Comparison of ENCODE assay signal across 22 cellular contexts in genomic region chr4:172751550-172751949, GRCh38.
DNase-seq lines count a peak whose midpoint lies in the region; ATAC-seq and TF ChIP-seq lines count a peak whose summit lies in the region.
"Had no signal": no experiment of that assay in that cellular context is flagged by ENCODE, and none has a peak within 500 bp of the region (broad histone marks: within the 10 kb centered on the region; RNA-seq: fewer than 3 reads in every experiment).

No MANE protein-coding gene starts in this region.

- H3K27ac Mint-ChIP-seq in GM23338 = no peak overlapping the region
- H3K27ac Mint-ChIP-seq: activated CD4-positive, alpha-beta T cell treated with anti-CD3 and anti-CD28 coated beads, Interleukin-2, amount 10 ng/mL, durations not matched to agents 7 days and 5 days; activated naive CD8-positive, alpha-beta T cell treated with anti-CD3 and anti-CD28 coated beads, Interleukin-2, amount 10 ng/mL, durations not matched to agents 7 days and 5 days; activated T-helper 2 cell treated with anti-CD3 and anti-CD28 coated beads, Interferon-gamma antibody, Interleukin-2, Interleukin-4, amounts not matched to agents 10 μg/mL and 5 μg/mL and 100 μg/mL, durations not matched to agents 14 hours and 24 hours and 36 hours; CD8-positive, alpha-beta memory T cell had no signal

- H3K27me3 ChIP-seq in GM23338 (ENCODE audit: insufficient read depth) = no peaks in the 10 kb centered on the region
- H3K27me3 ChIP-seq: body of pancreas, upper lobe of left lung had no signal

- H3K4me1 Mint-ChIP-seq in GM23338 = peaks cover 5% of the 10 kb centered on the region; the same call in 2 of the 3 replicates
- H3K4me1 Mint-ChIP-seq: activated CD4-positive, alpha-beta T cell treated with anti-CD3 and anti-CD28 coated beads, Interleukin-2, amount 10 ng/mL, durations not matched to agents 7 days and 5 days; activated naive CD8-positive, alpha-beta T cell treated with anti-CD3 and anti-CD28 coated beads, Interleukin-2, amount 10 ng/mL, durations not matched to agents 7 days and 5 days; CD8-positive, alpha-beta memory T cell had no signal

- H3K36me3 ChIP-seq in GM23338 (ENCODE audit: insufficient read depth) = no peaks in the 10 kb centered on the region
- H3K36me3 ChIP-seq: upper lobe of left lung had no signal

- no peaks in the 10 kb centered on the region; the same call in 2 of the 3 replicates for H3K9me3 Mint-ChIP-seq in GM23338
- H3K9me3 Mint-ChIP-seq: activated CD4-positive, alpha-beta T cell treated with anti-CD3 and anti-CD28 coated beads, Interleukin-2, amount 10 ng/mL, durations not matched to agents 7 days and 5 days; activated T-helper 2 cell treated with anti-CD3 and anti-CD28 coated beads, Interferon-gamma antibody, Interleukin-2, Interleukin-4, amounts not matched to agents 10 μg/mL and 5 μg/mL and 100 μg/mL, durations not matched to agents 14 hours and 24 hours and 36 hours had no signal

- no peaks in the 10 kb centered on the region for H4K20me1 ChIP-seq in GM23338 (replicated peaks; ENCODE audit: insufficient read depth)

- ATAC-seq in GM19372 (IDR thresholded peaks at IDR 0.05; ENCODE audit: low read depth, unreplicated experiment) = peak; percentile 13
- no peak for ATAC-seq in GM23338
- ATAC-seq in HG03460 (IDR thresholded peaks at IDR 0.05; ENCODE audit: unreplicated experiment) = peak; percentile 19
- ATAC-seq: body of pancreas, HepG2, Panc1 had no signal

- H3K4me3 Mint-ChIP-seq in GM23338 = no peak overlapping the region
- H3K4me3 Mint-ChIP-seq: activated CD4-positive, alpha-beta T cell treated with anti-CD3 and anti-CD28 coated beads, Interleukin-2, amount 10 ng/mL, durations not matched to agents 7 days and 5 days; activated naive CD8-positive, alpha-beta T cell treated with anti-CD3 and anti-CD28 coated beads, Interleukin-2, amount 10 ng/mL, durations not matched to agents 7 days and 5 days; CD8-positive, alpha-beta memory T cell had no signal

- no peaks in the 10 kb centered on the region for H3K9me2 ChIP-seq in GM23338 (ENCODE audit: insufficient read depth)

- H3K79me2 ChIP-seq in GM23338 (replicated peaks; ENCODE audit: insufficient read depth) = no peaks in the 10 kb centered on the region

- H3K27me3 Mint-ChIP-seq in GM23338 (ENCODE audit: insufficient read depth, low read depth, poor library complexity) = peaks cover 2% of the 10 kb centered on the region
- H3K27me3 Mint-ChIP-seq: activated CD4-positive, alpha-beta T cell treated with anti-CD3 and anti-CD28 coated beads, Interleukin-2, amount 10 ng/mL, durations not matched to agents 7 days and 5 days; activated naive CD8-positive, alpha-beta T cell treated with anti-CD3 and anti-CD28 coated beads, Interleukin-2, amount 10 ng/mL, durations not matched to agents 7 days and 5 days had no signal

- no peak for TF ChIP-seq CTCF in GM23338 (conservative IDR thresholded peaks at IDR 0.05; ENCODE audit: low read depth in 2 of 2)

- peaks cover 14% of the 10 kb centered on the region for H3K4me1 ChIP-seq in GM23338 (ENCODE audit: insufficient read depth)
- H3K4me1 ChIP-seq: body of pancreas, upper lobe of left lung had no signal

- H2AFZ ChIP-seq in GM23338 = 0 out of 2 replicates have a peak overlapping the region, but pooled peaks have one; percentile 66

- no peak overlapping the region for H3K4me3 ChIP-seq in GM23338
- H3K4me3 ChIP-seq: body of pancreas, upper lobe of left lung had no signal

- H3K4me2 ChIP-seq in GM23338 = no peak overlapping the region

- DNase-seq in GM23338 (ENCODE audit: low spot score) = no peak
- DNase-seq in NCI-H1105 treated with DMSO at 0.1 percent for 48 hours (lab: John Stamatoyannopoulos, UW) = no peak
- DNase-seq in NCI-H1930 (lab: John Stamatoyannopoulos, UW) = no peak
- DNase-seq in NCI-H2196 treated with DMSO at 0.1 percent for 48 hours (lab: John Stamatoyannopoulos, UW; ENCODE audit: unreplicated experiment) = no peak
- no peak for DNase-seq in stimulated activated CD4-positive, alpha-beta T cell treated with anti-CD3 and anti-CD28 coated beads, Interleukin-4, amount 100 ng/mL, for 4 hours
- DNase-seq: activated CD4-positive, alpha-beta T cell treated with anti-CD3 and anti-CD28 coated beads, Interleukin-2, amount 10 ng/mL, durations not matched to agents 7 days and 5 days; activated naive CD8-positive, alpha-beta T cell treated with anti-CD3 and anti-CD28 coated beads, Interleukin-2, amount 10 ng/mL, durations not matched to agents 7 days and 5 days; body of pancreas; CD8-positive, alpha-beta memory T cell; DND-41; effector memory CD4-positive, alpha-beta T cell; kidney; mammary epithelial cell; occipital lobe; stimulated activated CD4-positive, alpha-beta T cell treated with anti-CD3 and anti-CD28 coated beads, Interleukin-4, amount 100 ng/mL, for 24 hours; upper lobe of left lung had no signal

- H3F3A ChIP-seq in GM23338 (replicated peaks; ENCODE audit: low read depth) = no peaks in the 10 kb centered on the region

- no peak overlapping the region for H3K27ac ChIP-seq in GM23338 (ENCODE audit: low read depth)
- H3K27ac ChIP-seq: body of pancreas, upper lobe of left lung, VCaP had no signal

- no peaks in the 10 kb centered on the region for H3K36me3 Mint-ChIP-seq in GM23338 (ENCODE audit: low read depth)
- H3K36me3 Mint-ChIP-seq: activated naive CD8-positive, alpha-beta T cell treated with anti-CD3 and anti-CD28 coated beads, Interleukin-2, amount 10 ng/mL, durations not matched to agents 7 days and 5 days; CD8-positive, alpha-beta memory T cell had no signal

TF ChIP-seq in GM23338, 12 proteins besides CTCF, POLR2A, EP300 and RAD21 (continues in another document):
- TF ChIP-seq EZH2 (IDR thresholded peaks at IDR 0.05; ENCODE audit: low read depth, unreplicated experiment) = no peak
- no peak for TF ChIP-seq ZNF462 (CRISPR knock-in tag; IDR thresholded peaks at IDR 0.05)
- no peak for TF ChIP-seq CREB1 (CRISPR knock-in tag; IDR thresholded peaks at IDR 0.05; ENCODE audit: low read depth)
- no peak for TF ChIP-seq POLR2AphosphoS5 (IDR thresholded peaks at IDR 0.05; ENCODE audit: low read depth)
